Comparison of ENCODE assay signal across 8 cellular contexts in genomic region chr10:87504667-87505365, GRCh38. TPM values are rescaled to one million over a fixed set of nuclear protein-coding genes. Genes with fewer than 3 reads are reported as not detected.
DNase-seq lines count a peak whose midpoint lies in the region; ATAC-seq and TF ChIP-seq lines count a peak whose summit lies in the region.

Gene MINPP1 (plus strand): TSS chr10:87504893. CDS start chr10:87504916, 23 bp downstream.

- peaks cover 22% of the 10 kb centered on the region for H3K36me3 ChIP-seq in HUES64 (ENCODE audit: insufficient read depth, low read length)
- no peaks in the 10 kb centered on the region for H3K36me3 ChIP-seq in fibroblast of lung (ENCODE audit: control insufficient read depth, insufficient read depth, low read length)

- no peak for TF ChIP-seq CTCF in fibroblast of lung (conservative IDR thresholded peaks at IDR 0.05 in 1 of 2, IDR thresholded peaks at IDR 0.05 in 1 of 2; ENCODE audit: low read depth in 1 of 2, low read length in 2 of 2)

- H2AFZ ChIP-seq in fibroblast of lung (ENCODE audit: low read length): peak within 1 kb of the TSS; percentile 94

- H3K9ac ChIP-seq in HUES64 (ENCODE audit: low read depth, low read length): peak within 1 kb of the TSS; percentile 79
- peak within 1 kb of the TSS; percentile 63 for H3K9ac ChIP-seq in fibroblast of lung (ENCODE audit: insufficient read depth, low read length)

- H3K9me3 Mint-ChIP-seq in activated T-helper 17 cell treated with anti-CD3 and anti-CD28 coated beads, Interleukin-2, amount 50 U/mL, for 72 hours: no peaks in the 10 kb centered on the region
- H3K9me3 Mint-ChIP-seq in naive B cell: no peaks in the 10 kb centered on the region

- peak within 1 kb of the TSS; percentile 90 for H3K27ac Mint-ChIP-seq in activated T-helper 17 cell treated with anti-CD3 and anti-CD28 coated beads, Interleukin-2, amount 50 U/mL, for 72 hours
- peak within 1 kb of the TSS; percentile 38 to 90 (median 84) for H3K27ac Mint-ChIP-seq in naive B cell

- WGBS in HUES64: under 1% methylated on average over 71 of the region's 71 CpGs

- ATAC-seq in GM21515 (IDR thresholded peaks at IDR 0.05; ENCODE audit: unreplicated experiment): peak; percentile 89
- ATAC-seq in activated T-helper 17 cell treated with anti-CD3 and anti-CD28 coated beads, Interleukin-2, amount 50 U/mL, for 72 hours (replicated peaks): peak; percentile 81
- ATAC-seq in naive B cell (ENCODE audit: low read depth in 2 of 2): peak; percentile 72 to 76

- H3K4me2 ChIP-seq in fibroblast of lung (ENCODE audit: extremely low read depth, insufficient read depth, low read length): peak within 1 kb of the TSS; percentile 97

- H3K9me3 ChIP-seq in HUES64 (ENCODE audit: insufficient read depth, low read depth, low read length): no peaks in the 10 kb centered on the region
- no peaks in the 10 kb centered on the region for H3K9me3 ChIP-seq in fibroblast of lung (ENCODE audit: control insufficient read depth, insufficient read depth, low read depth, low read length)

- H3K4me3 ChIP-seq in HUES64 (ENCODE audit: low read length): peak within 1 kb of the TSS; percentile 97
- peak within 1 kb of the TSS; percentile 87 to 95 (median 90) for H3K4me3 ChIP-seq in fibroblast of lung (replicated peaks in 1 of 4; ENCODE audit: control extremely low read depth in 1 of 4, insufficient read depth in 1 of 4, low read depth in 3 of 4, low read length in 4 of 4)

- H4K20me1 ChIP-seq in fibroblast of lung (ENCODE audit: control insufficient read depth, extremely low read depth, insufficient read depth, low read length): no peaks in the 10 kb centered on the region

- H3K27ac ChIP-seq in HUES64 (ENCODE audit: low read depth, low read length) (peak within 1 kb of the TSS; percentile 80), fibroblast of lung (ENCODE audit: insufficient read depth, low read length) (peak within 1 kb of the TSS; percentile 71)

- H3K27me3 ChIP-seq in HUES64 (ENCODE audit: insufficient read depth, low read length): peaks cover 6% of the 10 kb centered on the region
- no peaks in the 10 kb centered on the region for H3K27me3 ChIP-seq in fibroblast of lung (ENCODE audit: control insufficient read depth, insufficient read depth, low read length)

- peaks cover 27% of the 10 kb centered on the region for H3K79me2 ChIP-seq in fibroblast of lung (ENCODE audit: control insufficient read depth, insufficient read depth, low read length)

- H3K4me3 Mint-ChIP-seq in activated T-helper 17 cell treated with anti-CD3 and anti-CD28 coated beads, Interleukin-2, amount 50 U/mL, for 72 hours: peak within 1 kb of the TSS; percentile 89
- peak within 1 kb of the TSS; percentile 82 to 96 (median 92) for H3K4me3 Mint-ChIP-seq in naive B cell

- peaks cover 27% of the 10 kb centered on the region for H3K36me3 Mint-ChIP-seq in activated T-helper 17 cell treated with anti-CD3 and anti-CD28 coated beads, Interleukin-2, amount 50 U/mL, for 72 hours (ENCODE audit: low read depth)
- peaks cover 0 to 5% of the 10 kb centered on the region in 2 donors for H3K36me3 Mint-ChIP-seq in naive B cell

- DNase-seq in DMS53 treated with DMSO at 0.1 percent for 48 hours (lab: John Stamatoyannopoulos, UW; ENCODE audit: unreplicated experiment): peak; percentile 71
- DNase-seq in RKO (ENCODE audit: low spot score): peak; percentile 90
- peak; percentile 78 to 88 for DNase-seq in fibroblast of lung (ENCODE audit: low read depth in 2 of 2)
- DNase-seq in naive B cell: peak; percentile 58
- DNase-seq in stimulated activated naive CD4-positive, alpha-beta T cell treated with Interleukin-2 at 50 U/mL for 16 hours (lab: John Stamatoyannopoulos, UW): peak; percentile 86

- peaks cover 27% of the 10 kb centered on the region for H3K4me1 ChIP-seq in HUES64 (ENCODE audit: insufficient read depth, low read length)
- H3K4me1 ChIP-seq in fibroblast of lung (ENCODE audit: control insufficient read depth, extremely low read depth, insufficient read depth, low read length): no peaks in the 10 kb centered on the region

- peaks cover 11% of the 10 kb centered on the region for H3K4me1 Mint-ChIP-seq in activated T-helper 17 cell treated with anti-CD3 and anti-CD28 coated beads, Interleukin-2, amount 50 U/mL, for 72 hours
- H3K4me1 Mint-ChIP-seq in naive B cell: peaks cover 12 to 18% (median 16%) of the 10 kb centered on the region in 3 donors

- H3K27me3 Mint-ChIP-seq in activated T-helper 17 cell treated with anti-CD3 and anti-CD28 coated beads, Interleukin-2, amount 50 U/mL, for 72 hours: peaks cover 5% of the 10 kb centered on the region
- H3K27me3 Mint-ChIP-seq in naive B cell: peaks cover 0 to 9% (median 7%) of the 10 kb centered on the region in 3 donors

RNA-seq across cellular contexts. Expression of gene MINPP1, which starts in this region (rescaled TPM):
- 25.8 TPM for polyA plus RNA-seq in HUES64 (2013, experiment 1 of 2)
- polyA plus RNA-seq in HUES64 (2013, experiment 2 of 2): 25.2 TPM
- 10 to 100 TPM in 1 of 2 donors, 1 to 10 TPM in 1; 8.9 to 10.8 TPM for total RNA-seq in activated T-helper 17 cell treated with anti-CD3 and anti-CD28 coated beads, Interleukin-2, amount 50 U/mL, for 72 hours
- total RNA-seq in fibroblast of lung: 24.4 and 25.7 TPM in 2 replicates
- polyA plus RNA-seq in fibroblast of lung (16.3 and 18.5 TPM in 2 replicates), naive B cell (ENCODE audit: low read depth in 6 of 6) (1 to 10 TPM; 3.2 to 7.5 (median 5.6) TPM)
- 22.5 TPM in 2 replicates for polyA plus RNA-seq in fibroblast of lung (2012)
- polyA minus RNA-seq in fibroblast of lung (ENCODE audit: low replicate concordance): 1.3 and 2.0 TPM in 2 replicates

Comparison
In these comparisons a context has a peak if more than half of its experiments do, and no peak if none do; other contexts are left out.
1. Peak in every context shown above with its lines: DNase-seq, ATAC-seq, H3K4me3 ChIP-seq and H3K27ac ChIP-seq.